In the genomic region with DNA sequence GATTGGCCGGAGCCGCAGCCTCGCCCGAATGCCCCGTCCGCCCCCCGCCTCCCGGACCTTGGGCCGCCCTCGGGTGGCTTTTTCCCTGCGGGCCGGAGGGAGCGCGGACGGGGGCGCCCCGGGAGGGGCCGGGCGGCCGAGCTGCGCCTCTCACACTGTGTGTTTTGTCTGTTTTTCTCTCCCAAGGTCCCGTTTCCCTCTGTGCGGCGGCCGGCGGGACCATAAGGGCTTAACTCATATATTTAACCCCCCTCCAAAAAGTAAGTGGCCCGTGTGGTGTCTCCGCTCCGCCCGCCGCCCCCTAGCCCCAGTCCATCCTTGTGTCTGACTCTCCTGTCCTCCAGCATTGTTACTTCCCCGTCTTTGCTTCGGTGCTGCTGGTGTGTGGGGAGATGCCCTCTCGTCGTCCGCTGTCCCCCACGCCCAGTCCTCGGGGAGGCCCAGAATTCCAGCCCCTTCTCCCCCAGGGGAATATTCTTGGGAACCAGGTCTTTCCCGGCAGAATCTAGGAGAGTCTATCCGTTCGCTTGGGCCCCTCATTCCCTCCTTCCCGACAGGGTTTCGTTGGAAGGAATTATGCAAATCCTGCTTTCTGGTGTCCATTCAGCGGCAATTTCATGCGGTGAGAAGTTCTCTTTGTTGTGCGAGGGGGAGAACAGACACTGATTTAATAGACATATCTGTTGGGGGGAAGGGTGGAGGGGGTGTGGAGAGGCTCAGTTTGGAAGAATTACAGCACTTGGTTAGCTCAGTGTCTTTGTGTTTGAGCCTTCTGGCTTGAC, we compare ENCODE assay signal across 8 cellular contexts. TPM values are rescaled to one million over a fixed set of nuclear protein-coding genes. Genes with fewer than 3 reads are reported as not detected.
DNase-seq lines count a peak whose midpoint lies in the region; ATAC-seq and TF ChIP-seq lines count a peak whose summit lies in the region.

No MANE protein-coding gene starts in this region.

- H3K9me3 Mint-ChIP-seq in neural crest cell = no peaks in the 10 kb centered on the region

- H3K36me3 Mint-ChIP-seq in neural crest cell (ENCODE audit: low read depth) = peaks cover 5% of the 10 kb centered on the region

- TF ChIP-seq CTCF in LNCaP clone FGC (IDR thresholded peaks at IDR 0.05; ENCODE audit: control insufficient read depth, extremely low read depth, insufficient read depth) (no peak), foreskin fibroblast (IDR thresholded peaks at IDR 0.05; ENCODE audit: low read depth, low read length) (no peak), neural crest cell (conservative IDR thresholded peaks at IDR 0.05) (no peak), omental fat pad (IDR thresholded peaks at IDR 0.05) (no peak)

- H3K4me1 Mint-ChIP-seq in neural crest cell = peaks cover 50% of the 10 kb centered on the region

- peak overlapping the region; percentile 99 for H3K27ac Mint-ChIP-seq in neural crest cell (ENCODE audit: unreplicated experiment)

- H3K4me3 ChIP-seq in LNCaP clone FGC (ENCODE audit: low read depth, low read length) (peak overlapping the region; percentile 65), foreskin fibroblast (ENCODE audit: low read depth in 1 of 2, low read length in 2 of 2) (peak overlapping the region; percentile 71 to 84)

- peak overlapping the region; percentile 100 for H3K4me3 Mint-ChIP-seq in neural crest cell

- H3K27me3 Mint-ChIP-seq in neural crest cell (ENCODE audit: low read depth) = peaks cover 4% of the 10 kb centered on the region

- DNase-seq in COR-L47 (lab: John Stamatoyannopoulos, UW) = peak; percentile 25
- no peak for DNase-seq in LNCaP clone FGC (ENCODE audit: low read depth)
- DNase-seq in activated CD8-positive, alpha-beta memory T cell treated with anti-CD3 and anti-CD28 coated beads, Interleukin-2, amount 50 U/mL, for 4 hours = peak; percentile 23
- DNase-seq in foreskin fibroblast = peak in 1 of 2 donors; percentile 34
- peak; percentile 37 for DNase-seq in neural crest cell (ENCODE audit: low read depth, low spot score)
- no peak for DNase-seq in COLO829 (ENCODE audit: low spot score)
- DNase-seq in omental fat pad (ENCODE audit: low spot score) = no peak

- peak; percentile 13 for ATAC-seq in GM21529 (IDR thresholded peaks at IDR 0.05; ENCODE audit: unreplicated experiment)
- ATAC-seq in omental fat pad (ENCODE audit: low FRiP score) = no peak

RNA-seq across cellular contexts. Expression of a gene that starts 1.3 kb away (rescaled TPM):
- total RNA-seq in neural crest cell = 53.0 and 54.4 TPM in 2 replicates
- 10 to 100 TPM; 19.1 to 82.0 (median 24.7) TPM for total RNA-seq in omental fat pad

Comparison
In these comparisons a context has a peak if more than half of its experiments do, and no peak if none do; other contexts are left out.
1. DNase-seq: peak in COR-L47 (single experiment), activated CD8-positive, alpha-beta memory T cell treated with anti-CD3 and anti-CD28 coated beads, Interleukin-2, amount 50 U/mL, for 4 hours (single experiment) and neural crest cell (single experiment); none in LNCaP clone FGC (single experiment), COLO829 (single experiment) and omental fat pad (single experiment).